9 cellular contexts compared by ENCODE assay signal in the genomic region with DNA sequence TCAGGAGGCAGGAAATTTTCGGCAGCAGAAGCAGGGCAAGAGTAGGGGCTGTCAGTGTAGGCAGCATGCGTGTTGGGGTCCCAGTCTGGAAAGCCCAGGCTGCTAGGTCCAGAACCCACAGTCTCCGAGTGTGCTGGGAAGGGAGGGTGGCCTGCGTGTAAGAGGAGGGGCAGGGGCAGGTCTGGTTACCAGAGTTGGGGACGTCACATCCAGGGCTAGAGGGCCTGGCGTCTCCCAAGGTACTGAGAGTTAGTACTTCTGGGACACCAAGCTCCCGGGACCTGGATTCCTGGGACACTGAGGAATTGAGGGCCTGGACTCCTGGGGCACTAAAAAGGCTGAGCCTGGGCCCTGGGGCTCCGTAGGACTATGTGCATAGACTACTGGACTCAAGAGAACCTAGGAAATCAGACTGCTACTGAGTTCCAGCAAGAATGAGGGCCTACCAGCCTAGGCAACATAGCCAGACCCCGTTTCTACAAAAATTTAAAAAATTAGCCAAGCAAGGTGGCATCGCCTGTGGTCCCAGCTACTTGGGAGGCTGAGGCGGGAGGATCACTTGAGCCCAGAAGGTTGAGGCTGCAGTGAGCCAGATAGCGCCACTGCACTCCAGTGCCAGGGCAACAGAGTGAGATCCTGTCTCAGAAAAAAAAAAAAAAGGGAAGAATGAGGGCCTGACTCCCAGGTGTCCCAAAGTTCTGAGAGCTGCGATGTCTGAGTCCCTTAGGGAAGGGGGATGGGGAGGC. TPM values are rescaled to one million over a fixed set of nuclear protein-coding genes. Genes with fewer than 3 reads are reported as not detected.
DNase-seq lines count a peak whose midpoint lies in the region; ATAC-seq, FAIRE-seq and TF ChIP-seq lines count a peak whose summit lies in the region.
"Had no signal": no experiment of that assay in that cellular context is flagged by ENCODE, and none has a peak within 500 bp of the region (broad histone marks: within the 10 kb centered on the region; RNA-seq: fewer than 3 reads in every experiment).

No MANE protein-coding gene starts in this region.

- dilution Hi-C loops in keratinocyte (cut with MboI; ENCODE audit: extremely low pct_ligation_motif_present, low sequenced_read_pairs): no loop called here

- no peak overlapping the region for H2AFZ ChIP-seq in keratinocyte (ENCODE audit: control insufficient read depth, low read length)

- H3K27me3 Mint-ChIP-seq in activated naive CD8-positive, alpha-beta T cell: no peaks in the 10 kb centered on the region
- no peaks in the 10 kb centered on the region for H3K27me3 Mint-ChIP-seq in stimulated activated naive B cell treated with anti-CD40 and anti-IgM and Interleukin-4, amounts not matched to agents 10 μg/mL and 1 μg/mL and 100 μg/mL, for 72 hours

- ATAC-seq in stimulated activated naive B cell treated with anti-CD40 and anti-IgM and Interleukin-4, amounts not matched to agents 10 μg/mL and 1 μg/mL and 100 μg/mL, for 72 hours (replicated peaks): no peak
- ATAC-seq in left lobe of liver (no peak), GM19455 (IDR thresholded peaks at IDR 0.05; ENCODE audit: unreplicated experiment) (no peak)

- FAIRE-seq in keratinocyte (lab: Jason Lieb, UNC): no peak

- H3K79me2 ChIP-seq in keratinocyte (ENCODE audit: control insufficient read depth, insufficient read depth, low read length): peaks cover 19% of the 10 kb centered on the region

- H3K27ac ChIP-seq in HL-60 (replicated peaks) (peak overlapping the region; percentile 94), keratinocyte (ENCODE audit: control insufficient read depth, insufficient read depth, low read length) (peak overlapping the region; percentile 85)

- H3K4me1 ChIP-seq in keratinocyte (ENCODE audit: control insufficient read depth, extremely low read depth, insufficient read depth, low read length): peaks cover 22% of the 10 kb centered on the region

- peak overlapping the region; percentile 96 for H3K4me3 Mint-ChIP-seq in activated naive CD8-positive, alpha-beta T cell
- H3K4me3 Mint-ChIP-seq in stimulated activated naive B cell treated with anti-CD40 and anti-IgM and Interleukin-4, amounts not matched to agents 10 μg/mL and 1 μg/mL and 100 μg/mL, for 72 hours: peak overlapping the region; percentile 97 to 98

- H3K4me3 ChIP-seq in HL-60 (replicated peaks; ENCODE audit: insufficient read depth, low read length): peak overlapping the region; percentile 91
- H3K4me3 ChIP-seq in keratinocyte (ENCODE audit: control insufficient read depth in 2 of 3, extremely low read depth in 1 of 3, insufficient read depth in 2 of 3, low read depth in 1 of 3, low read length in 3 of 3): peak overlapping the region; percentile 63 to 94 (median 87)
- no peak overlapping the region for H3K4me3 ChIP-seq in H7 (ENCODE audit: insufficient read depth, low read depth, low read length)

- peak overlapping the region; percentile 86 for H3K4me2 ChIP-seq in keratinocyte (ENCODE audit: control insufficient read depth, extremely low read depth, insufficient read depth, low read depth, low read length)

- H3K36me3 Mint-ChIP-seq in activated naive CD8-positive, alpha-beta T cell: peaks cover 2% of the 10 kb centered on the region
- H3K36me3 Mint-ChIP-seq in stimulated activated naive B cell treated with anti-CD40 and anti-IgM and Interleukin-4, amounts not matched to agents 10 μg/mL and 1 μg/mL and 100 μg/mL, for 72 hours: peaks cover 58 to 64% of the 10 kb centered on the region in 2 donors

- H3K9ac ChIP-seq in keratinocyte (ENCODE audit: control insufficient read depth, extremely low read depth, insufficient read depth, low read length): peak overlapping the region; percentile 90

- H3K36me3 ChIP-seq in keratinocyte (ENCODE audit: control insufficient read depth in 2 of 2, extremely low read depth in 1 of 2, insufficient read depth in 2 of 2, low read length in 2 of 2) (peaks cover 7 to 24% of the 10 kb centered on the region in 2 experiments), H7 (replicated peaks; ENCODE audit: control insufficient read depth, insufficient read depth, low read length) (peaks cover 18% of the 10 kb centered on the region)

- DNase-seq in HL-60 (ENCODE audit: low read depth in 1 of 2, low spot score in 1 of 2) (no peak), keratinocyte (ENCODE audit: low read depth, low spot score) (no peak), left lobe of liver (ENCODE audit: low spot score) (no peak), H7 (no peak), NCI-H1048 (lab: John Stamatoyannopoulos, UW) (no peak)
- DNase-seq in stimulated activated naive B cell treated with anti-CD40 and anti-IgM and Interleukin-4, amounts not matched to agents 10 μg/mL and 1 μg/mL and 100 μg/mL, for 72 hours: no peak
- DNase-seq: NCI-H1436 had no signal

- H4K20me1 ChIP-seq in keratinocyte (ENCODE audit: control insufficient read depth, extremely low read depth, insufficient read depth, low read length): no peaks in the 10 kb centered on the region

- TF ChIP-seq CTCF in HL-60 (IDR thresholded peaks at IDR 0.05; ENCODE audit: insufficient read depth, low read length) (no peak), keratinocyte (optimal IDR thresholded peaks at IDR 0.05 in 1 of 3, IDR thresholded peaks at IDR 0.05 in 1 of 3, conservative IDR thresholded peaks at IDR 0.05 in 1 of 3; ENCODE audit: extremely low read depth in 1 of 3, insufficient read depth in 2 of 3, low read length in 3 of 3) (no peak)

- H3K9me3 ChIP-seq in keratinocyte (ENCODE audit: control insufficient read depth, low read depth, low read length): no peaks in the 10 kb centered on the region

- H3K9me1 ChIP-seq in keratinocyte (ENCODE audit: control insufficient read depth, extremely low read depth, insufficient read depth, low read length): no peaks in the 10 kb centered on the region

- H3K9me3 Mint-ChIP-seq in activated naive CD8-positive, alpha-beta T cell (ENCODE audit: low read depth): no peaks in the 10 kb centered on the region
- H3K9me3 Mint-ChIP-seq in stimulated activated naive B cell treated with anti-CD40 and anti-IgM and Interleukin-4, amounts not matched to agents 10 μg/mL and 1 μg/mL and 100 μg/mL, for 72 hours: no peaks in the 10 kb centered on the region

- peaks cover 36% of the 10 kb centered on the region for H3K4me1 Mint-ChIP-seq in activated naive CD8-positive, alpha-beta T cell (ENCODE audit: low read depth)
- peaks cover 26 to 50% of the 10 kb centered on the region in 2 donors for H3K4me1 Mint-ChIP-seq in stimulated activated naive B cell treated with anti-CD40 and anti-IgM and Interleukin-4, amounts not matched to agents 10 μg/mL and 1 μg/mL and 100 μg/mL, for 72 hours

- H3K27me3 ChIP-seq in HL-60 (ENCODE audit: insufficient read depth, poor library complexity, severe bottlenecking): no peaks in the 10 kb centered on the region
- no peaks in the 10 kb centered on the region for H3K27me3 ChIP-seq in keratinocyte (ENCODE audit: control insufficient read depth, extremely low read depth, insufficient read depth, low read length)
- H3K27me3 ChIP-seq in H7 (ENCODE audit: control insufficient read depth, insufficient read depth, low read length): peaks cover 4% of the 10 kb centered on the region; the same call in 1 of the 2 replicates

- H3K27ac Mint-ChIP-seq in activated naive CD8-positive, alpha-beta T cell: peak overlapping the region; percentile 54
- H3K27ac Mint-ChIP-seq in stimulated activated naive B cell treated with anti-CD40 and anti-IgM and Interleukin-4, amounts not matched to agents 10 μg/mL and 1 μg/mL and 100 μg/mL, for 72 hours: peak overlapping the region; percentile 100

RNA-seq across cellular contexts. Expression of gene NFKBID, which starts 2.5 kb away (rescaled TPM):
- 3.9 to 6.0 TPM (median 5.0 TPM) in 3 replicates for polyA plus RNA-seq in keratinocyte
- polyA plus RNA-seq in keratinocyte (2011; ENCODE audit: low read depth): 0.82 TPM
- 1.2 and 3.4 TPM in 2 replicates for polyA plus RNA-seq in keratinocyte (2011; cell fraction: cytosol; rRNA removed)
- polyA plus RNA-seq in keratinocyte (2011; cell fraction: nucleus; rRNA removed): 20.2 and 25.4 TPM in 2 replicates
- polyA plus RNA-seq in keratinocyte (2012; ENCODE audit: low replicate concordance): 3.1 and 6.2 TPM in 2 replicates
- polyA minus RNA-seq in keratinocyte: 3.1 to 7.2 TPM (median 4.7 TPM) in 3 replicates
- 6.7 TPM for polyA minus RNA-seq in keratinocyte (2011; cell fraction: cytosol; rRNA and poly(A)+ RNA removed)
- 5.9 and 7.9 TPM in 2 replicates for polyA minus RNA-seq in keratinocyte (2011; cell fraction: nucleus; rRNA and poly(A)+ RNA removed)
- total RNA-seq in left lobe of liver: 2.3 TPM
- 6.8 and 7.5 TPM in 2 replicates for total RNA-seq in H7 (2014; rRNA removed; shearing (Covaris generic))

RNA-seq across cellular contexts. Expression of gene HCST, which starts 4.5 kb away (rescaled TPM):
- polyA plus RNA-seq in keratinocyte: 0.19 to 0.30 TPM (median 0.25 TPM) in 3 replicates
- polyA plus RNA-seq in keratinocyte (2011; ENCODE audit: low read depth): not detected
- 0.36 TPM in 1 of 2 replicates, not detected in the other for polyA plus RNA-seq in keratinocyte (2011; cell fraction: cytosol; rRNA removed)
- polyA plus RNA-seq in keratinocyte (2011; cell fraction: nucleus; rRNA removed): 0.25 and 0.43 TPM in 2 replicates
- not detected in 2 replicates for polyA plus RNA-seq in keratinocyte (2012; ENCODE audit: low replicate concordance)
- not detected in 3 replicates for polyA minus RNA-seq in keratinocyte
- 3.6 TPM for polyA minus RNA-seq in keratinocyte (2011; cell fraction: cytosol; rRNA and poly(A)+ RNA removed)
- polyA minus RNA-seq in keratinocyte (2011; cell fraction: nucleus; rRNA and poly(A)+ RNA removed): not detected in 2 replicates
- 1.8 TPM for total RNA-seq in left lobe of liver
- 2.4 and 2.8 TPM in 2 replicates for total RNA-seq in H7 (2014; rRNA removed; shearing (Covaris generic))

RNA-seq across cellular contexts. Expression of gene TYROBP, which starts 10.2 kb away (rescaled TPM):
- polyA plus RNA-seq in keratinocyte: not detected in 3 replicates
- not detected for polyA plus RNA-seq in keratinocyte (2011; ENCODE audit: low read depth)
- not detected in 2 replicates for polyA plus RNA-seq in keratinocyte (2011; cell fraction: cytosol; rRNA removed)
- not detected in 2 replicates for polyA plus RNA-seq in keratinocyte (2011; cell fraction: nucleus; rRNA removed)
- polyA plus RNA-seq in keratinocyte (2012; ENCODE audit: low replicate concordance): not detected in 2 replicates
- polyA minus RNA-seq in keratinocyte: not detected in 3 replicates
- not detected for polyA minus RNA-seq in keratinocyte (2011; cell fraction: cytosol; rRNA and poly(A)+ RNA removed)
- polyA minus RNA-seq in keratinocyte (2011; cell fraction: nucleus; rRNA and poly(A)+ RNA removed): not detected in 2 replicates
- total RNA-seq in left lobe of liver: 20.2 TPM
- total RNA-seq in H7 (2014; rRNA removed; shearing (Covaris generic)): not detected in 2 replicates

RNA-seq across cellular contexts. Expression of gene APLP1, which starts 29.5 kb away (rescaled TPM):
- 0.50 to 0.95 TPM (median 0.66 TPM) in 3 replicates for polyA plus RNA-seq in keratinocyte
- polyA plus RNA-seq in keratinocyte (2011; ENCODE audit: low read depth): not detected
- 0.23 and 0.26 TPM in 2 replicates for polyA plus RNA-seq in keratinocyte (2011; cell fraction: cytosol; rRNA removed)
- polyA plus RNA-seq in keratinocyte (2011; cell fraction: nucleus; rRNA removed): 0.68 and 1.3 TPM in 2 replicates
- 0.35 and 0.56 TPM in 2 replicates for polyA plus RNA-seq in keratinocyte (2012; ENCODE audit: low replicate concordance)
- polyA minus RNA-seq in keratinocyte: 0.32 to 2.8 TPM (median 0.53 TPM) in 3 replicates
- polyA minus RNA-seq in keratinocyte (2011; cell fraction: cytosol; rRNA and poly(A)+ RNA removed): not detected
- 0.42 and 1.1 TPM in 2 replicates for polyA minus RNA-seq in keratinocyte (2011; cell fraction: nucleus; rRNA and poly(A)+ RNA removed)
- 0.40 TPM for total RNA-seq in left lobe of liver
- total RNA-seq in H7 (2014; rRNA removed; shearing (Covaris generic)): 18.3 and 19.3 TPM in 2 replicates

RNA-seq across cellular contexts. Expression of gene LRFN3, which starts 38.3 kb away (rescaled TPM):
- polyA plus RNA-seq in keratinocyte: 0.73 to 6.1 TPM (median 0.90 TPM) in 3 replicates
- polyA plus RNA-seq in keratinocyte (2011; ENCODE audit: low read depth): 0.60 TPM
- polyA plus RNA-seq in keratinocyte (2011; cell fraction: cytosol; rRNA removed): 2.6 and 5.1 TPM in 2 replicates
- polyA plus RNA-seq in keratinocyte (2011; cell fraction: nucleus; rRNA removed): 3.7 and 6.1 TPM in 2 replicates
- polyA plus RNA-seq in keratinocyte (2012; ENCODE audit: low replicate concordance): 4.7 and 12.0 TPM in 2 replicates
- polyA minus RNA-seq in keratinocyte: 1.0 to 11.5 TPM (median 1.6 TPM) in 3 replicates
- polyA minus RNA-seq in keratinocyte (2011; cell fraction: cytosol; rRNA and poly(A)+ RNA removed): 8.4 TPM
- polyA minus RNA-seq in keratinocyte (2011; cell fraction: nucleus; rRNA and poly(A)+ RNA removed): 3.7 TPM in 2 replicates
- total RNA-seq in left lobe of liver: 8.4 TPM
- 9.9 and 13.4 TPM in 2 replicates for total RNA-seq in H7 (2014; rRNA removed; shearing (Covaris generic))

Comparison
In these comparisons a context has a peak if more than half of its experiments do, and no peak if none do; other contexts are left out.
1. RNA of gene TYROBP, which starts 10.2 kb away (total RNA-seq): 20.2 TPM in left lobe of liver (single experiment); not detected in H7; every median in the first group is over 10 times any median in the second.